Comparison of ENCODE assay signal across 7 cellular contexts in the genomic region with DNA sequence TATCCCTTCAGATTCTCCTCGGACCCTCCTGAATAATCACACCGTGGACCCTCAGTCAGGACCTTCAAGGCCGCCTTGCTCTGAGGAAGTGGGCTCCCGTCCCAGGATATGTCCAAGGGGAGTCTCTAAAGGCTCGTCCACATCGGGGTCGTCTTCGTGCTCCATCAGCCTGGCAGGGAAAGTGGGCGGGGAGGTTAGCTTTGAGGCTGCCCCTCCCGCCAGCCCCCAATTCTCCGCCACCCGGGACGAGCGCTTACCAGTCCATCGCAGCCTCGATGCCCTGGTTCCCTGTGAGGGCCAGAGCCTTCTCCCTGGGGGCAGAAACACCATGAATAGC. TPM values are rescaled to one million over a fixed set of nuclear protein-coding genes. Genes with fewer than 3 reads are reported as not detected.
DNase-seq lines count a peak whose midpoint lies in the region; ATAC-seq lines count a peak whose summit lies in the region.

No MANE protein-coding gene starts in this region.

- H3K36me3 Mint-ChIP-seq in activated T-helper 1 cell treated with anti-CD3 and anti-CD28 coated beads, Interleukin-12 subunit alpha, Interleukin-12 subunit beta, Interleukin-2, Interleukin-4 antibody, amounts not matched to agents 30 ng/mL and 10 ng/mL and 1 ng/mL, durations not matched to agents 14 hours and 24 hours and 36 hours (ENCODE audit: low read depth) = peaks cover 16% of the 10 kb centered on the region

- H3K4me1 Mint-ChIP-seq in activated T-helper 1 cell treated with anti-CD3 and anti-CD28 coated beads, Interleukin-12 subunit alpha, Interleukin-12 subunit beta, Interleukin-2, Interleukin-4 antibody, amounts not matched to agents 30 ng/mL and 10 ng/mL and 1 ng/mL, durations not matched to agents 14 hours and 24 hours and 36 hours (ENCODE audit: low read depth) = peaks cover 36% of the 10 kb centered on the region

- H3K9ac ChIP-seq in iPS-20b (ENCODE audit: low read depth, low read length) (peak overlapping the region; percentile 95), subcutaneous abdominal adipose tissue (ENCODE audit: low read length in 5 of 5) (peak overlapping the region; percentile 91 to 98 (median 97))

- H3K4me1 ChIP-seq in iPS-20b (ENCODE audit: insufficient read depth, low read length) = peaks cover 7% of the 10 kb centered on the region
- H3K4me1 ChIP-seq in subcutaneous abdominal adipose tissue (ENCODE audit: control insufficient read depth in 5 of 5, insufficient read depth in 5 of 5, low read length in 5 of 5) = peaks cover 10 to 37% (median 23%) of the 10 kb centered on the region in 5 donors

- H3K4me3 ChIP-seq in iPS-20b (ENCODE audit: low read length) (peak overlapping the region; percentile 96), subcutaneous abdominal adipose tissue (ENCODE audit: low read depth in 1 of 5, low read length in 5 of 5) (peak overlapping the region; percentile 79 to 93 (median 86))

- H3K36me3 ChIP-seq in iPS-20b (ENCODE audit: insufficient read depth, low read depth, low read length) (peaks cover 34% of the 10 kb centered on the region), subcutaneous abdominal adipose tissue (ENCODE audit: control insufficient read depth in 5 of 5, insufficient read depth in 5 of 5, low read length in 5 of 5) (peaks cover 12 to 33% (median 22%) of the 10 kb centered on the region in 5 donors)

- H3K27ac Mint-ChIP-seq in activated T-helper 1 cell treated with anti-CD3 and anti-CD28 coated beads, Interleukin-12 subunit alpha, Interleukin-12 subunit beta, Interleukin-2, Interleukin-4 antibody, amounts not matched to agents 30 ng/mL and 10 ng/mL and 1 ng/mL, durations not matched to agents 14 hours and 24 hours and 36 hours = peak overlapping the region; percentile 82

- no peaks in the 10 kb centered on the region for H3K27me3 ChIP-seq in iPS-20b (ENCODE audit: insufficient read depth, low read length)
- H3K27me3 ChIP-seq in subcutaneous abdominal adipose tissue (ENCODE audit: control insufficient read depth in 5 of 5, insufficient read depth in 4 of 5, low read length in 5 of 5) = no peaks in the 10 kb centered on the region

- no peaks in the 10 kb centered on the region for H3K27me3 Mint-ChIP-seq in activated T-helper 1 cell treated with anti-CD3 and anti-CD28 coated beads, Interleukin-12 subunit alpha, Interleukin-12 subunit beta, Interleukin-2, Interleukin-4 antibody, amounts not matched to agents 30 ng/mL and 10 ng/mL and 1 ng/mL, durations not matched to agents 14 hours and 24 hours and 36 hours (ENCODE audit: insufficient read depth)

- intact Hi-C loops in activated T-helper 1 cell treated with anti-CD3 and anti-CD28 coated beads, Interleukin-12 subunit alpha, Interleukin-12 subunit beta, Interleukin-2, Interleukin-4 antibody, amounts not matched to agents 30 ng/mL and 10 ng/mL and 1 ng/mL, durations not matched to agents 14 hours and 24 hours and 36 hours (cut with micrococcal nuclease) = loop anchor here (2.0 to 10.0 kb wide), 2 partner anchors 14 to 254 kb away; partner anchors contain the start of genes C11orf98 and CSKMT

- H3K4me3 Mint-ChIP-seq in activated T-helper 1 cell treated with anti-CD3 and anti-CD28 coated beads, Interleukin-12 subunit alpha, Interleukin-12 subunit beta, Interleukin-2, Interleukin-4 antibody, amounts not matched to agents 30 ng/mL and 10 ng/mL and 1 ng/mL, durations not matched to agents 14 hours and 24 hours and 36 hours = peak overlapping the region; percentile 80

- no peak for DNase-seq in activated T-helper 1 cell treated with anti-CD3 and anti-CD28 coated beads, Interleukin-12 subunit alpha, Interleukin-12 subunit beta, Interleukin-2, Interleukin-4 antibody, amounts not matched to agents 30 ng/mL and 10 ng/mL and 1 ng/mL, durations not matched to agents 14 hours and 24 hours and 36 hours (ENCODE audit: low spot score)
- DNase-seq in NCI-H187 treated with DMSO at 0.1 percent for 48 hours (lab: John Stamatoyannopoulos, UW) (no peak), NCI-H2227 (lab: John Stamatoyannopoulos, UW; ENCODE audit: unreplicated experiment) (no peak)

- H3K9me3 ChIP-seq in iPS-20b (ENCODE audit: insufficient read depth, low read depth, low read length) = no peaks in the 10 kb centered on the region
- no peaks in the 10 kb centered on the region for H3K9me3 ChIP-seq in subcutaneous abdominal adipose tissue (ENCODE audit: control insufficient read depth in 5 of 5, low read length in 5 of 5)

- ATAC-seq in HG02973 (IDR thresholded peaks at IDR 0.05; ENCODE audit: unreplicated experiment) (peak; percentile 8), HG03565 (IDR thresholded peaks at IDR 0.05; ENCODE audit: unreplicated experiment) (no peak)

- H3K27ac ChIP-seq in iPS-20b (ENCODE audit: low read length) = peak overlapping the region; percentile 89
- H3K27ac ChIP-seq in subcutaneous abdominal adipose tissue (ENCODE audit: low read depth, low read length) = peak overlapping the region; percentile 98

- no peaks in the 10 kb centered on the region for H3K9me3 Mint-ChIP-seq in activated T-helper 1 cell treated with anti-CD3 and anti-CD28 coated beads, Interleukin-12 subunit alpha, Interleukin-12 subunit beta, Interleukin-2, Interleukin-4 antibody, amounts not matched to agents 30 ng/mL and 10 ng/mL and 1 ng/mL, durations not matched to agents 14 hours and 24 hours and 36 hours

RNA-seq across cellular contexts. Expression of gene UBXN1, which starts 0.5 kb away (rescaled TPM):
- 125 and 128 TPM in 2 replicates for total RNA-seq in activated T-helper 1 cell treated with anti-CD3 and anti-CD28 coated beads, Interleukin-12 subunit alpha, Interleukin-12 subunit beta, Interleukin-2, Interleukin-4 antibody, amounts not matched to agents 30 ng/mL and 10 ng/mL and 1 ng/mL, durations not matched to agents 14 hours and 24 hours and 36 hours

RNA-seq across cellular contexts. Expression of gene LBHD1, which starts 6.3 kb away (rescaled TPM):
- 23.4 and 24.3 TPM in 2 replicates for total RNA-seq in activated T-helper 1 cell treated with anti-CD3 and anti-CD28 coated beads, Interleukin-12 subunit alpha, Interleukin-12 subunit beta, Interleukin-2, Interleukin-4 antibody, amounts not matched to agents 30 ng/mL and 10 ng/mL and 1 ng/mL, durations not matched to agents 14 hours and 24 hours and 36 hours

RNA-seq across cellular contexts. Expression of gene UQCC3, which starts 6.9 kb away (rescaled TPM):
- 8.9 and 11.4 TPM in 2 replicates for total RNA-seq in activated T-helper 1 cell treated with anti-CD3 and anti-CD28 coated beads, Interleukin-12 subunit alpha, Interleukin-12 subunit beta, Interleukin-2, Interleukin-4 antibody, amounts not matched to agents 30 ng/mL and 10 ng/mL and 1 ng/mL, durations not matched to agents 14 hours and 24 hours and 36 hours

RNA-seq across cellular contexts. Expression of gene LRRN4CL, which starts 10.9 kb away (rescaled TPM):
- 0.17 and 0.26 TPM in 2 replicates for total RNA-seq in activated T-helper 1 cell treated with anti-CD3 and anti-CD28 coated beads, Interleukin-12 subunit alpha, Interleukin-12 subunit beta, Interleukin-2, Interleukin-4 antibody, amounts not matched to agents 30 ng/mL and 10 ng/mL and 1 ng/mL, durations not matched to agents 14 hours and 24 hours and 36 hours

RNA-seq across cellular contexts. Expression of gene CSKMT, which starts 13.3 kb away (rescaled TPM):
- total RNA-seq in activated T-helper 1 cell treated with anti-CD3 and anti-CD28 coated beads, Interleukin-12 subunit alpha, Interleukin-12 subunit beta, Interleukin-2, Interleukin-4 antibody, amounts not matched to agents 30 ng/mL and 10 ng/mL and 1 ng/mL, durations not matched to agents 14 hours and 24 hours and 36 hours = 65.0 and 69.4 TPM in 2 replicates
